23 cellular contexts compared by ENCODE assay signal in the genomic region with DNA sequence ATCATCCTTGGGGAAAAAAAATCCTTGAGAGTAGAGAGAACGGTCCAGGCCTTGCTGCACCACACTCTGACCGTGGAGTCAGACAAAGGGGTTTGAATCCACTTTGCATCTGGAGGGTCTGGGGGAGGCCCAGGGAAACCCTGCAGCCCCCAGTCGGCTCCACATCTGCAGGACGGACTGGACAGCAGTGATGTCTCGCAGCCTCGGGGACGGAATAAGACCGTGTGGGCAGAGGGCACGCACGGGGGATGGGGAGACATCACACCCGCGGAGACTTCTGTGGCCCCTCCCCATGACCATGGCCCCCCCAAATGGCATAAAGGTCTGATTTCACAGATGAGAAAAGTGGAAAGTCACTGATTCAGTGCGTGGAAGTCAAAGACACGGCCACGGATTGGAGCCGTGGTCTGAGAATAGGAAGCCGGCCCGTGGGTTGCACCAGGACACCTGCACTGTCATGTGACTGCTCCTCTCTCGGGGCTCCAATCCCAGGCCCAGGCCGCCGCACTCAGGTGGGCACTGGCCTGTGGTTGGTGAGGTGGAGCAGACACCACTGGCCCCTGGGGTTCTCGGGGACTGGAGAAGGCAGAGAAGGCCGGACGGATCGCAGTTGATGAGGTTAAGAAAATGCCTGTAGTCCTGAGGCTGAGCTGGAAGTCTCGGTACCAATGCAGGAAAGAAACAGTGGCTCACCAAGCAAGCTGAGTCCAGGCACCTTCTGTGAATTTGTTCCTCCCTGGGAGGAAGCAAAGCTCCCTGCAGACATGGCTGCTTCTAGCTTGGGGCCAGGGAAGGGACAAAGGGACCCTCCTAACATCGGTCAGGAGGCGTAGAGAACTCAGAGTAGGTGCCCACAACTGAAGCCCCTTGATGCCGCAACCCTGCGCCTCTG.
"Had no signal": no experiment of that assay in that cellular context is flagged by ENCODE, and none has a peak within 500 bp of the region (broad histone marks: within the 10 kb centered on the region; RNA-seq: fewer than 3 reads in every experiment).

No MANE protein-coding gene starts in this region.

- H3K27me3 Mint-ChIP-seq: activated B cell treated with CpG ODN at 0.5 μM for 24 hours; activated CD4-positive, alpha-beta T cell treated with anti-CD3 and anti-CD28 coated beads for 36 hours; activated naive CD8-positive, alpha-beta T cell; dendritic cell treated with granulocyte-macrophage colony-stimulating factor and Interleukin-4, amounts not matched to agents 40 ng/mL and 50 ng/mL, for 4 days had no signal

- H3K4me3 ChIP-seq: cardiac muscle cell, left lung, ovary, psoas muscle, right atrium auricular region, tibial nerve, vagina had no signal

- H3K9me3 ChIP-seq: left lung, ovary, psoas muscle, right atrium auricular region, tibial nerve, vagina had no signal

- H3K36me3 ChIP-seq: cardiac muscle cell, left lung, ovary, right atrium auricular region, tibial nerve, vagina had no signal

- H3K4me1 Mint-ChIP-seq: activated B cell treated with CpG ODN at 0.5 μM for 24 hours had no signal

- H3K27me3 ChIP-seq: cardiac muscle cell, ovary, right atrium auricular region, tibial nerve, vagina had no signal

- DNase-seq: activated B cell treated with CpG ODN at 0.5 μM for 24 hours; activated CD4-positive, alpha-beta T cell treated with anti-CD3 and anti-CD28 coated beads for 36 hours; activated CD4-positive, alpha-beta T cell treated with anti-CD3 and anti-CD28 coated beads, Interleukin-2, amount 50 U/mL, for 4 hours; amygdala; effector CD4-positive, alpha-beta T cell; foreskin fibroblast; immature natural killer cell; midbrain; natural killer cell; psoas muscle; stimulated activated CD4-positive, alpha-beta T cell treated with anti-CD3 and anti-CD28 coated beads, Interleukin-4, amount 100 ng/mL, for 24 hours; stimulated activated naive CD4-positive, alpha-beta T cell treated with Interleukin-2 at 50 U/mL for 16 hours; T1000 had no signal

- H3K9me3 Mint-ChIP-seq: activated B cell treated with CpG ODN at 0.5 μM for 24 hours; activated T-helper 1 cell treated with anti-CD3 and anti-CD28 coated beads, Interleukin-12 subunit alpha, Interleukin-12 subunit beta, Interleukin-2, Interleukin-4 antibody, amounts not matched to agents 30 ng/mL and 10 ng/mL and 1 ng/mL, durations not matched to agents 14 hours and 24 hours and 36 hours; dendritic cell treated with granulocyte-macrophage colony-stimulating factor and Interleukin-4, amounts not matched to agents 40 ng/mL and 50 ng/mL, for 4 days; immature natural killer cell; natural killer cell; T-helper 1 cell treated with Interleukin-12 subunit alpha and Interleukin-12 subunit beta and Interleukin-4 antibody, amounts not matched to agents 30 μg/mL and 1 μg/mL, for 36 hours had no signal

- H3K27ac Mint-ChIP-seq: activated B cell treated with CpG ODN at 0.5 μM for 24 hours; activated CD4-positive, alpha-beta T cell treated with anti-CD3 and anti-CD28 coated beads for 36 hours; activated naive CD8-positive, alpha-beta T cell; activated T-helper 1 cell treated with anti-CD3 and anti-CD28 coated beads, Interleukin-12 subunit alpha, Interleukin-12 subunit beta, Interleukin-2, Interleukin-4 antibody, amounts not matched to agents 30 ng/mL and 10 ng/mL and 1 ng/mL, durations not matched to agents 14 hours and 24 hours and 36 hours; dendritic cell treated with granulocyte-macrophage colony-stimulating factor and Interleukin-4, amounts not matched to agents 40 ng/mL and 50 ng/mL, for 4 days; immature natural killer cell; natural killer cell; T-helper 1 cell treated with Interleukin-12 subunit alpha and Interleukin-12 subunit beta and Interleukin-4 antibody, amounts not matched to agents 30 μg/mL and 1 μg/mL, for 36 hours had no signal

- H3K4me1 ChIP-seq: left lung, psoas muscle, right atrium auricular region had no signal

- H3K36me3 Mint-ChIP-seq: natural killer cell had no signal

- H3K27ac ChIP-seq: cardiac muscle cell, left lung, ovary, psoas muscle, right atrium auricular region, tibial nerve had no signal

- H3K4me3 Mint-ChIP-seq: activated B cell treated with CpG ODN at 0.5 μM for 24 hours; activated CD4-positive, alpha-beta T cell treated with anti-CD3 and anti-CD28 coated beads for 36 hours; activated naive CD8-positive, alpha-beta T cell; activated T-helper 1 cell treated with anti-CD3 and anti-CD28 coated beads, Interleukin-12 subunit alpha, Interleukin-12 subunit beta, Interleukin-2, Interleukin-4 antibody, amounts not matched to agents 30 ng/mL and 10 ng/mL and 1 ng/mL, durations not matched to agents 14 hours and 24 hours and 36 hours; dendritic cell treated with granulocyte-macrophage colony-stimulating factor and Interleukin-4, amounts not matched to agents 40 ng/mL and 50 ng/mL, for 4 days; immature natural killer cell; natural killer cell; T-helper 1 cell treated with Interleukin-12 subunit alpha and Interleukin-12 subunit beta and Interleukin-4 antibody, amounts not matched to agents 30 μg/mL and 1 μg/mL, for 36 hours had no signal
